ENCODE assay signal across 8 cellular contexts in the genomic region with DNA sequence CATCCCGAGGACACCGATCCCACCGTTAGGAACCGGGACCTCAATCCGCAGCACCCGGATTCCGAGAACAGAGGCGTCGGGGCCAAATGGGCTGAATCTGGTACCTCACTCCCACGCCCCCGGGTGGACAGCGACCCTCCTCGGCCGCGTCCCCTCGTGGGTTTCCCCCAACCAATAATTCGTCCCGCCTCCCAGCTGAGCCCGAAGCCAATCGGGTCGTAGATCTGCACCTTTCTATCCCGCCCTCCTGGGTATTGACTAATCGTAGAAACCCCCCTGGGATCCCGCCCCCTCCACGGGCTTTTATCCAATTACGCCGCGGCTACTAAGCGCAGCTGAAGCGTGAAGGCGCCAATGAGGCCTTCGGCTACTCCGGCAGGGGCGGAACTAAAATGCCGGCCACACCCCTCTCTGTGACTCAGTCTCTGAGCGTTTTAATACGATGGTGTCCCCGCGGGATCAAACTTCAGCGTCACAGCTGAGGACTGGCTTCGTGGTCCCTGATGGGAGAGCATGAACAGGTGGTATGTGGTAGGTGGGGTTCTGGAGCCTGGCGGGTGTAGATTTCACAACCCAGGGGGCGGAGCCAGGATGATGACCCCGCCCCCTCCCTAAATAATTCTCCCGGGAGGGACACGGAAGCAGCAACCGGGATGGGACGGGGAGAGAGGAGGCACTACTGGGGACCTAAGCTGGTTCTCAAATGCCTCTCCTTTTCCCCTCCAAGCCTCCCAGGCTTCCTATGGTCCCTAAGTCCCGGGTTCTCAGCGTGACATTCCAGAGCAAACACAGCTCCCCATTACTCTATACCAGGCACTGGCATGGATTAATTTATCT. TPM values are rescaled to one million over a fixed set of nuclear protein-coding genes. Genes with fewer than 3 reads are reported as not detected.
DNase-seq lines count a peak whose midpoint lies in the region; ATAC-seq and TF ChIP-seq lines count a peak whose summit lies in the region.

A gene with protein sequence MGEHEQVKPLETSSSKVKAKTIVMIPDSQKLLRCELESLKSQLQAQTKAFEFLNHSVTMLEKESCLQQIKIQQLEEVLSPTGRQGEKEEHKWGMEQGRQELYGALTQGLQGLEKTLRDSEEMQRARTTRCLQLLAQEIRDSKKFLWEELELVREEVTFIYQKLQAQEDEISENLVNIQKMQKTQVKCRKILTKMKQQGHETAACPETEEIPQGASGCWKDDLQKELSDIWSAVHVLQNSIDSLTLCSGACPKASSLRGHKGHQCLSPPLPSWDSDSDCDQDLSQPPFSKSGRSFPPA (plus strand): TSS at position 416 of the 837 bp plus-strand sequence. CDS start 88 bp downstream, at position 504.
A gene (minus strand): TSS at position 165 of the 837 bp plus-strand sequence. CDS start 649 bp downstream, outside the sequence.

- H3K27me3 ChIP-seq in CD4-positive, alpha-beta memory T cell (ENCODE audit: insufficient read depth, low read length) = no peaks in the 10 kb centered on the region
- H3K27me3 ChIP-seq in duodenal mucosa (ENCODE audit: control insufficient read depth in 1 of 2, insufficient read depth in 2 of 2, low read length in 2 of 2) (no peaks in the 10 kb centered on the region), right lobe of liver (no peaks in the 10 kb centered on the region)

- H3K27ac Mint-ChIP-seq in CD4-positive, alpha-beta memory T cell = peak within 1 kb of the TSS; percentile 80 to 98 (median 95)
- peak within 1 kb of the TSS; percentile 88 for H3K27ac Mint-ChIP-seq in activated CD4-positive, alpha-beta memory T cell treated with anti-CD3 and anti-CD28 coated beads, Interleukin-2, amount 10 ng/mL, durations not matched to agents 7 days and 5 days

- peak within 1 kb of the TSS; percentile 92 to 96 for H3K4me3 ChIP-seq in CD4-positive, alpha-beta memory T cell (ENCODE audit: low read length in 2 of 2)
- peak within 1 kb of the TSS; percentile 93 to 95 for H3K4me3 ChIP-seq in duodenal mucosa (ENCODE audit: low read depth in 1 of 2, low read length in 2 of 2)
- peak within 1 kb of the TSS; percentile 62 to 80 (median 64) for H3K4me3 ChIP-seq in right lobe of liver

- no peak for TF ChIP-seq CTCF in right lobe of liver (IDR thresholded peaks at IDR 0.05)

- H3K36me3 Mint-ChIP-seq in CD4-positive, alpha-beta memory T cell = peaks cover 5 to 7% of the 10 kb centered on the region in 2 donors
- peaks cover 7% of the 10 kb centered on the region for H3K36me3 Mint-ChIP-seq in activated CD4-positive, alpha-beta memory T cell treated with anti-CD3 and anti-CD28 coated beads, Interleukin-2, amount 10 ng/mL, durations not matched to agents 7 days and 5 days (ENCODE audit: low read depth)

- CTCF ChIA-PET in CD4-positive, alpha-beta memory T cell (lab: Charles Lee; ENCODE audit: partially characterized antibody) = interaction anchor here (2.1 to 2.3 kb wide), 2 partner anchors 29 to 35 kb away, joined by 6 to 12 read pairs; a partner anchor contains a TSS
- CTCF ChIA-PET in activated CD4-positive, alpha-beta memory T cell treated with anti-CD3 and anti-CD28 coated beads, Interleukin-2, amount 10 ng/mL, durations not matched to agents 7 days and 5 days (lab: Charles Lee) = interaction anchor here (1.2 to 1.6 kb wide), 3 partner anchors 29 to 52 kb away, joined by 3 to 16 read pairs (median 6); a partner anchor contains a TSS

- intact Hi-C loops in CD4-positive, alpha-beta memory T cell (cut with micrococcal nuclease) = loop anchor here (1.0 kb wide), 3 partner anchors 28 to 89 kb away; a partner anchor contains a TSS
- intact Hi-C loops in right lobe of liver (cut with DNase I) = no loop called here

- POLR2A ChIA-PET in CD4-positive, alpha-beta memory T cell (lab: Charles Lee; ENCODE audit: partially characterized antibody) = interaction anchor here (0.9 to 6.2 kb wide), 13 partner anchors 18 to 511 kb away, joined by 3 to 54 read pairs (median 4); a partner anchor contains a TSS
- POLR2A ChIA-PET in activated CD4-positive, alpha-beta memory T cell treated with anti-CD3 and anti-CD28 coated beads, Interleukin-2, amount 10 ng/mL, durations not matched to agents 7 days and 5 days (lab: Charles Lee) = interaction anchor here (1.1 to 3.2 kb wide), 7 partner anchors 22 to 190 kb away, joined by 3 to 16 read pairs (median 5); a partner anchor contains a TSS

- no peaks in the 10 kb centered on the region for H3K9me3 ChIP-seq in CD4-positive, alpha-beta memory T cell (ENCODE audit: control insufficient read depth in 1 of 2, low read length in 2 of 2)
- peaks cover 0 to 5% of the 10 kb centered on the region in 2 donors for H3K9me3 ChIP-seq in duodenal mucosa (ENCODE audit: control insufficient read depth in 1 of 2, low read length in 2 of 2)
- H3K9me3 ChIP-seq in right lobe of liver = no peaks in the 10 kb centered on the region

- peak within 1 kb of the TSS; percentile 95 to 98 (median 97) for H3K4me3 Mint-ChIP-seq in CD4-positive, alpha-beta memory T cell
- H3K4me3 Mint-ChIP-seq in activated CD4-positive, alpha-beta memory T cell treated with anti-CD3 and anti-CD28 coated beads, Interleukin-2, amount 10 ng/mL, durations not matched to agents 7 days and 5 days = peak within 1 kb of the TSS; percentile 93

- H3K27ac ChIP-seq in CD4-positive, alpha-beta memory T cell (ENCODE audit: low read depth, low read length) = peak within 1 kb of the TSS; percentile 88
- H3K27ac ChIP-seq in duodenal mucosa (ENCODE audit: low read depth, low read length) = peak within 1 kb of the TSS; percentile 63
- H3K27ac ChIP-seq in right lobe of liver = peak within 1 kb of the TSS; percentile 58 to 77 (median 68)

- peaks cover 17% of the 10 kb centered on the region for H3K4me1 ChIP-seq in CD4-positive, alpha-beta memory T cell (ENCODE audit: insufficient read depth, low read length)
- H3K4me1 ChIP-seq in duodenal mucosa (ENCODE audit: control insufficient read depth in 1 of 2, insufficient read depth in 2 of 2, low read length in 2 of 2) (peaks cover 18 to 30% of the 10 kb centered on the region in 2 donors), right lobe of liver (peaks cover 0 to 26% (median 6%) of the 10 kb centered on the region in 4 donors)

- H3K9ac ChIP-seq in duodenal mucosa (ENCODE audit: low read depth in 1 of 2, low read length in 2 of 2) = peak within 1 kb of the TSS; percentile 72 to 94

- peaks cover 17 to 32% (median 25%) of the 10 kb centered on the region in 4 donors for H3K4me1 Mint-ChIP-seq in CD4-positive, alpha-beta memory T cell
- peaks cover 22% of the 10 kb centered on the region for H3K4me1 Mint-ChIP-seq in activated CD4-positive, alpha-beta memory T cell treated with anti-CD3 and anti-CD28 coated beads, Interleukin-2, amount 10 ng/mL, durations not matched to agents 7 days and 5 days

- no peaks in the 10 kb centered on the region for H3K27me3 Mint-ChIP-seq in CD4-positive, alpha-beta memory T cell
- H3K27me3 Mint-ChIP-seq in activated CD4-positive, alpha-beta memory T cell treated with anti-CD3 and anti-CD28 coated beads, Interleukin-2, amount 10 ng/mL, durations not matched to agents 7 days and 5 days = no peaks in the 10 kb centered on the region

- DNase-seq in CD4-positive, alpha-beta memory T cell = peak; percentile 97 to 100 (median 99)
- peak; percentile 94 for DNase-seq in NCI-H82 treated with DMSO at 0.1 percent for 48 hours (lab: John Stamatoyannopoulos, UW; ENCODE audit: unreplicated experiment)
- peak; percentile 99 for DNase-seq in activated CD4-positive, alpha-beta memory T cell treated with anti-CD3 and anti-CD28 coated beads, Interleukin-2, amount 10 ng/mL, durations not matched to agents 7 days and 5 days
- DNase-seq in right lobe of liver = peak; percentile 98 to 99 (median 99)
- peak; percentile 95 to 99 for DNase-seq in stimulated activated CD4-positive, alpha-beta T cell treated with anti-CD3 and anti-CD28 coated beads, Interleukin-4, amount 100 ng/mL, for 4 hours

- peaks cover 0 to 6% (median 0%) of the 10 kb centered on the region in 8 donors for H3K9me3 Mint-ChIP-seq in CD4-positive, alpha-beta memory T cell
- H3K9me3 Mint-ChIP-seq in activated CD4-positive, alpha-beta memory T cell treated with anti-CD3 and anti-CD28 coated beads, Interleukin-2, amount 10 ng/mL, durations not matched to agents 7 days and 5 days = peaks cover 10% of the 10 kb centered on the region

- WGBS in right lobe of liver (ENCODE audit: insufficient coverage, low coverage, low lambda C conversion rate, missing lambda C conversion rate) = under 1% methylated on average over 19 of the region's 50 CpGs

- peak; percentile 83 for TF ChIP-seq POLR2A in right lobe of liver (IDR thresholded peaks at IDR 0.05)

- no peaks in the 10 kb centered on the region for H3K36me3 ChIP-seq in CD4-positive, alpha-beta memory T cell (ENCODE audit: insufficient read depth, low read length)
- H3K36me3 ChIP-seq in duodenal mucosa (ENCODE audit: control insufficient read depth in 1 of 2, insufficient read depth in 2 of 2, low read length in 2 of 2) = peaks cover 0 to 5% of the 10 kb centered on the region in 2 donors
- H3K36me3 ChIP-seq in right lobe of liver = peaks cover 0 to 10% (median 2%) of the 10 kb centered on the region in 4 donors

- ATAC-seq in GM19438 (IDR thresholded peaks at IDR 0.05; ENCODE audit: low read depth, unreplicated experiment) (peak; percentile 80), HG03575 (IDR thresholded peaks at IDR 0.05; ENCODE audit: extremely low read depth, insufficient number of reproducible peaks, low FRiP score, unreplicated experiment) (peak; percentile 66), right lobe of liver (peak; percentile 88 to 94 (median 92))

RNA-seq across cellular contexts. Expression of the first gene that starts in this region (rescaled TPM):
- total RNA-seq in CD4-positive, alpha-beta memory T cell = 10 to 100 TPM; 90.7 to 91.8 TPM
- polyA plus RNA-seq in CD4-positive, alpha-beta memory T cell = 10 to 100 TPM in 1 of 2 donors, 1 to 10 TPM in 1; 9.2 to 16.8 TPM
- total RNA-seq in activated CD4-positive, alpha-beta memory T cell treated with anti-CD3 and anti-CD28 coated beads, Interleukin-2, amount 10 ng/mL, durations not matched to agents 7 days and 5 days = 10 to 100 TPM; 24.0 to 24.7 TPM
- total RNA-seq in right lobe of liver = 10 to 100 TPM in 5 of 6 experiments, 1 to 10 TPM in 1; 8.4 to 27.9 (median 23.4) TPM

RNA-seq across cellular contexts. Expression of the second gene that starts in this region (rescaled TPM):
- total RNA-seq in CD4-positive, alpha-beta memory T cell = 10 to 100 TPM; 26.1 to 28.5 TPM
- 10 to 100 TPM; 56.1 to 86.3 TPM for polyA plus RNA-seq in CD4-positive, alpha-beta memory T cell
- total RNA-seq in activated CD4-positive, alpha-beta memory T cell treated with anti-CD3 and anti-CD28 coated beads, Interleukin-2, amount 10 ng/mL, durations not matched to agents 7 days and 5 days = 10 to 100 TPM; 32.6 to 35.1 TPM
- total RNA-seq in right lobe of liver = 100 to 1,000 TPM; 138 to 605 (median 165) TPM

Comparison
In these comparisons a context has a peak if more than half of its experiments do, and no peak if none do; other contexts are left out.
1. Peak in every context shown above with its lines: DNase-seq, ATAC-seq, H3K4me3 ChIP-seq and H3K27ac ChIP-seq.